33 cellular contexts compared by ENCODE assay signal in the genomic region with DNA sequence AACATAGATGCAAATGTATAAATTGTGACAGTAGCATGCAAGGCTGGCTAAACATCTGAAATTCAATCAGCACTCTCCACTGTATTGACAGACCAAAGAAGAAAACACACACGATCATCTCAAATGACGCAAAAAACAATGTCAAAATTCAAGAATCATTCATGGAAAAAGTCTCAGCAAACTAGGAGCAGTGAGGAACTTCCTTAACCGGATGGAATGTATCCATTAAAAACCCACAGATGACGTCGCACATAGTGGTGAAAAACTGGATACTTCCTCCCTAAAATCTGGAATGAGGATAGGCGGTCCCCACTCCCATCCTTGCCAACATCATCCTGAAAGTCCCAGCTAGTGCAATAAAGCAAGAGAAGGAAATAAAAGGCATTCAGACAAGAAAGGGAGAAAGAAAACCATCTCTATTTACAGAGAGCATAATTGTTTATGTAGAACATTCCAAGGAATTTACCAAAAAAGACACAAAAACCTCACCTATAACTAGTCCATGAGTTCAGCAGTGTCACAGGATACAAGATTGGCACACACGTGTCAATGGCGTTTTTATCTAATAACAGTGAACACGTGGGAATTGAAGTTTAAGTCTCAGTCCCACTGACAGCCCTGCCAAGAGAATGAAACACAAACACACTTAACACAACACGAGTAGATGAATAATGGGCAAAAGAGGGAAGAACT.
"Had no signal": no experiment of that assay in that cellular context is flagged by ENCODE, and none has a peak within 500 bp of the region (broad histone marks: within the 10 kb centered on the region; RNA-seq: fewer than 3 reads in every experiment).

No MANE protein-coding gene starts in this region.

- ATAC-seq: activated CD4-positive, alpha-beta T cell treated with anti-CD3 and anti-CD28 coated beads for 36 hours; activated CD4-positive, CD25-positive, alpha-beta regulatory T cell treated with anti-CD3 and anti-CD28 coated beads, Interleukin-2, amount 50 U/mL, for 24 hours; activated CD8-positive, alpha-beta T cell treated with anti-CD3 and anti-CD28 coated beads for 36 hours; activated naive CD4-positive, alpha-beta T cell treated with anti-CD3 and anti-CD28 coated beads, Interleukin-2, amount 50 U/mL, for 72 hours; activated T-cell treated with anti-CD3 and anti-CD28 coated beads, Interleukin-2, amount 50 U/mL, for 4 hours; activated T-cell treated with anti-CD3 and anti-CD28 coated beads, Interleukin-2, amount 50 U/mL, for 72 hours; activated T-helper 17 cell treated with anti-CD3 and anti-CD28 coated beads, Interleukin-2, amount 50 U/mL, for 72 hours; body of pancreas; WTC11 had no signal

- H3K4me3 ChIP-seq: adrenal gland, body of pancreas, breast epithelium had no signal

- H3K36me3 ChIP-seq: adrenal gland, brain microvascular endothelial cell, breast epithelium, WERI-Rb-1 had no signal

- H3K27me3 ChIP-seq: body of pancreas had no signal

- FAIRE-seq: astrocyte, TTC549 had no signal

- DNase-seq: activated CD4-positive, alpha-beta memory T cell treated with anti-CD3 and anti-CD28 coated beads for 36 hours; activated CD4-positive, alpha-beta T cell treated with anti-CD3 and anti-CD28 coated beads for 1 hour; activated CD4-positive, alpha-beta T cell treated with anti-CD3 and anti-CD28 coated beads for 36 hours; activated CD4-positive, alpha-beta T cell treated with anti-CD3 and anti-CD28 coated beads for 48 hours; activated CD4-positive, alpha-beta T cell treated with anti-CD3 and anti-CD28 coated beads, Interleukin-2, amount 10 ng/mL, durations not matched to agents 7 days and 5 days; activated CD4-positive, alpha-beta T cell treated with anti-CD3 and anti-CD28 coated beads, Interleukin-2, amount 50 U/mL, for 4 hours; activated CD4-positive, CD25-positive, alpha-beta regulatory T cell; activated CD8-positive, alpha-beta T cell treated with anti-CD3 and anti-CD28 coated beads for 36 hours; activated effector memory CD4-positive, alpha-beta T cell treated with anti-CD3 and anti-CD28 coated beads, Interleukin-2, amount 50 U/mL, for 16 hours; activated gamma-delta T cell treated with Interleukin-2 at 50 U/mL for 16 hours; activated naive CD4-positive, alpha-beta T cell; activated naive CD4-positive, alpha-beta T cell treated with anti-CD3 and anti-CD28 coated beads, Interleukin-2, amount 50 U/mL, for 16 hours; activated naive CD8-positive, alpha-beta T cell treated with anti-CD3 and anti-CD28 coated beads for 36 hours; activated T-cell treated with anti-CD3 and anti-CD28 coated beads for 4 hours; activated T-cell treated with anti-CD3 and anti-CD28 coated beads, Interleukin-2, amount 50 U/mL, for 1 hour; activated T-cell treated with anti-CD3 and anti-CD28 coated beads, Interleukin-2, amount 50 U/mL, for 4 hours; activated T-cell treated with anti-CD3 and anti-CD28 coated beads, Interleukin-2, amount 50 U/mL, for 72 hours; amniotic stem cell; body of pancreas; brain microvascular endothelial cell; central memory CD4-positive, alpha-beta T cell; T-helper 1 cell; T-helper 2 cell; T-helper 9 cell had no signal

- H3K27ac ChIP-seq: adrenal gland, body of pancreas, brain microvascular endothelial cell, breast epithelium, WERI-Rb-1 had no signal

- H3K9me3 ChIP-seq: adrenal gland, body of pancreas, breast epithelium had no signal

- H3K4me1 ChIP-seq: adrenal gland, breast epithelium had no signal
